Comparison of ENCODE assay signal across 8 cellular contexts in genomic region chr6:24720131-24720603, GRCh38. TPM values are rescaled to one million over a fixed set of nuclear protein-coding genes. Genes with fewer than 3 reads are reported as not detected.
DNase-seq lines count a peak whose midpoint lies in the region; ATAC-seq, FAIRE-seq and TF ChIP-seq lines count a peak whose summit lies in the region.

No MANE protein-coding gene starts in this region.

- peak overlapping the region; percentile 100 for H3K27ac Mint-ChIP-seq in activated naive CD8-positive, alpha-beta T cell treated with anti-CD3 and anti-CD28 coated beads, Interleukin-2, amount 10 ng/mL, durations not matched to agents 7 days and 5 days

- no peaks in the 10 kb centered on the region for H3K9me3 Mint-ChIP-seq in activated naive CD8-positive, alpha-beta T cell treated with anti-CD3 and anti-CD28 coated beads, Interleukin-2, amount 10 ng/mL, durations not matched to agents 7 days and 5 days

- H3K4me3 Mint-ChIP-seq in activated naive CD8-positive, alpha-beta T cell treated with anti-CD3 and anti-CD28 coated beads, Interleukin-2, amount 10 ng/mL, durations not matched to agents 7 days and 5 days = peak overlapping the region; percentile 93

- no peak for TF ChIP-seq CTCF in psoas muscle (IDR thresholded peaks at IDR 0.05)

- 0 to 1% (median 0%) methylated on average over 27 to 39 of the region's 39 CpGs for WGBS in psoas muscle, 3 donors

- H3K36me3 Mint-ChIP-seq in activated naive CD8-positive, alpha-beta T cell treated with anti-CD3 and anti-CD28 coated beads, Interleukin-2, amount 10 ng/mL, durations not matched to agents 7 days and 5 days = peaks cover 40% of the 10 kb centered on the region

- no peak for FAIRE-seq in urothelium cell line (lab: Jason Lieb, UNC)

- no peaks in the 10 kb centered on the region for H3K27me3 Mint-ChIP-seq in activated naive CD8-positive, alpha-beta T cell treated with anti-CD3 and anti-CD28 coated beads, Interleukin-2, amount 10 ng/mL, durations not matched to agents 7 days and 5 days

- H3K36me3 ChIP-seq in psoas muscle (ENCODE audit: insufficient read depth in 1 of 2, low read depth in 1 of 2) = peaks cover 3 to 23% of the 10 kb centered on the region in 2 donors

- peak; percentile 64 for DNase-seq in COLO668 (lab: John Stamatoyannopoulos, UW; ENCODE audit: unreplicated experiment)
- DNase-seq in activated naive CD8-positive, alpha-beta T cell treated with anti-CD3 and anti-CD28 coated beads, Interleukin-2, amount 10 ng/mL, durations not matched to agents 7 days and 5 days = peak; percentile 89
- peak; percentile 74 for DNase-seq in left cardiac atrium
- peak; percentile 68 to 88 for DNase-seq in psoas muscle
- DNase-seq in urothelium cell line (ENCODE audit: low spot score) = peak; percentile 36

- peak overlapping the region; percentile 100 for H3K27ac ChIP-seq in psoas muscle

- ATAC-seq in HG02798 (IDR thresholded peaks at IDR 0.05; ENCODE audit: poor library complexity, unreplicated experiment) (peak; percentile 23), SK-N-SH treated with all-trans-retinoic acid at 6 μM for 48 hours (peak; percentile 30), left cardiac atrium (peak; percentile 53 to 61), psoas muscle (peak; percentile 41 to 62 (median 46)), GM19351 (IDR thresholded peaks at IDR 0.05; ENCODE audit: unreplicated experiment) (no peak)
- peak; percentile 19 for ATAC-seq in activated naive CD8-positive, alpha-beta T cell treated with anti-CD3 and anti-CD28 coated beads, Interleukin-2, amount 10 ng/mL, durations not matched to agents 7 days and 5 days (ENCODE audit: low read depth)

- peaks cover 39% of the 10 kb centered on the region for H3K4me1 Mint-ChIP-seq in activated naive CD8-positive, alpha-beta T cell treated with anti-CD3 and anti-CD28 coated beads, Interleukin-2, amount 10 ng/mL, durations not matched to agents 7 days and 5 days

- intact Hi-C loops in left cardiac atrium (cut with DNase I) = no loop called here
- intact Hi-C loops in psoas muscle (cut with DNase I) = loop anchor here (5.0 kb wide), 3 partner anchors 52 to 57 kb away; partner anchors contain the start of genes ACOT13 (in 1 of the 2), GMNN (in 1 of the 2) and TDP2 (in 1 of the 2)

- H3K4me1 ChIP-seq in psoas muscle = peaks cover 26% of the 10 kb centered on the region

- H3K4me3 ChIP-seq in psoas muscle = peak overlapping the region; percentile 88

- POLR2A ChIA-PET in activated naive CD8-positive, alpha-beta T cell treated with anti-CD3 and anti-CD28 coated beads, Interleukin-2, amount 10 ng/mL, durations not matched to agents 7 days and 5 days (lab: Charles Lee) = interaction anchor here (0.8 to 2.6 kb wide), 5 partner anchors 15 to 307 kb away, joined by 3 to 18 read pairs (median 5); partner anchors contain the start of genes ACOT13, GMNN and TDP2

- no peaks in the 10 kb centered on the region for H3K9me3 ChIP-seq in psoas muscle

- H3K27me3 ChIP-seq in psoas muscle (ENCODE audit: insufficient read depth in 3 of 3, low read length in 2 of 3) = no peaks in the 10 kb centered on the region

TF ChIP-seq in SK-N-SH treated with all-trans-retinoic acid at 6 μM for 48 hours, 23 proteins besides CTCF, POLR2A, EP300 and RAD21:
- TF ChIP-seq ZC3H10 (CRISPR knock-in tag; IDR thresholded peaks at IDR 0.05) = no peak
- no peak for TF ChIP-seq ZNF8 (CRISPR knock-in tag; IDR thresholded peaks at IDR 0.05)
- TF ChIP-seq POU6F1 (CRISPR knock-in tag; IDR thresholded peaks at IDR 0.05; ENCODE audit: borderline replicate concordance, low read depth) = no peak
- TF ChIP-seq, protein P1, sequence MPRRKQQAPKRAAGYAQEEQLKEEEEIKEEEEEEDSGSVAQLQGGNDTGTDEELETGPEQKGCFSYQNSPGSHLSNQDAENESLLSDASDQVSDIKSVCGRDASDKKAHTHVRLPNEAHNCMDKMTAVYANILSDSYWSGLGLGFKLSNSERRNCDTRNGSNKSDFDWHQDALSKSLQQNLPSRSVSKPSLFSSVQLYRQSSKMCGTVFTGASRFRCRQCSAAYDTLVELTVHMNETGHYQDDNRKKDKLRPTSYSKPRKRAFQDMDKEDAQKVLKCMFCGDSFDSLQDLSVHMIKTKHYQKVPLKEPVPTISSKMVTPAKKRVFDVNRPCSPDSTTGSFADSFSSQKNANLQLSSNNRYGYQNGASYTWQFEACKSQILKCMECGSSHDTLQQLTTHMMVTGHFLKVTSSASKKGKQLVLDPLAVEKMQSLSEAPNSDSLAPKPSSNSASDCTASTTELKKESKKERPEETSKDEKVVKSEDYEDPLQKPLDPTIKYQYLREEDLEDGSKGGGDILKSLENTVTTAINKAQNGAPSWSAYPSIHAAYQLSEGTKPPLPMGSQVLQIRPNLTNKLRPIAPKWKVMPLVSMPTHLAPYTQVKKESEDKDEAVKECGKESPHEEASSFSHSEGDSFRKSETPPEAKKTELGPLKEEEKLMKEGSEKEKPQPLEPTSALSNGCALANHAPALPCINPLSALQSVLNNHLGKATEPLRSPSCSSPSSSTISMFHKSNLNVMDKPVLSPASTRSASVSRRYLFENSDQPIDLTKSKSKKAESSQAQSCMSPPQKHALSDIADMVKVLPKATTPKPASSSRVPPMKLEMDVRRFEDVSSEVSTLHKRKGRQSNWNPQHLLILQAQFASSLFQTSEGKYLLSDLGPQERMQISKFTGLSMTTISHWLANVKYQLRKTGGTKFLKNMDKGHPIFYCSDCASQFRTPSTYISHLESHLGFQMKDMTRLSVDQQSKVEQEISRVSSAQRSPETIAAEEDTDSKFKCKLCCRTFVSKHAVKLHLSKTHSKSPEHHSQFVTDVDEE (CRISPR knock-in tag; IDR thresholded peaks at IDR 0.05) = no peak
- TF ChIP-seq ARNTL (CRISPR knock-in tag; IDR thresholded peaks at IDR 0.05; ENCODE audit: borderline replicate concordance, low read depth) = no peak
- TF ChIP-seq, protein P2, sequence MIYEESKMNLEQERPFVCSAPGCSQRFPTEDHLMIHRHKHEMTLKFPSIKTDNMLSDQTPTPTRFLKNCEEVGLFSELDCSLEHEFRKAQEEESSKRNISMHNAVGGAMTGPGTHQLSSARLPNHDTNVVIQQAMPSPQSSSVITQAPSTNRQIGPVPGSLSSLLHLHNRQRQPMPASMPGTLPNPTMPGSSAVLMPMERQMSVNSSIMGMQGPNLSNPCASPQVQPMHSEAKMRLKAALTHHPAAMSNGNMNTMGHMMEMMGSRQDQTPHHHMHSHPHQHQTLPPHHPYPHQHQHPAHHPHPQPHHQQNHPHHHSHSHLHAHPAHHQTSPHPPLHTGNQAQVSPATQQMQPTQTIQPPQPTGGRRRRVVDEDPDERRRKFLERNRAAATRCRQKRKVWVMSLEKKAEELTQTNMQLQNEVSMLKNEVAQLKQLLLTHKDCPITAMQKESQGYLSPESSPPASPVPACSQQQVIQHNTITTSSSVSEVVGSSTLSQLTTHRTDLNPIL (CRISPR knock-in tag; IDR thresholded peaks at IDR 0.05; ENCODE audit: low read depth) = no peak
- TF ChIP-seq ESRRG (CRISPR knock-in tag; IDR thresholded peaks at IDR 0.05) = no peak
- TF ChIP-seq, protein P3, sequence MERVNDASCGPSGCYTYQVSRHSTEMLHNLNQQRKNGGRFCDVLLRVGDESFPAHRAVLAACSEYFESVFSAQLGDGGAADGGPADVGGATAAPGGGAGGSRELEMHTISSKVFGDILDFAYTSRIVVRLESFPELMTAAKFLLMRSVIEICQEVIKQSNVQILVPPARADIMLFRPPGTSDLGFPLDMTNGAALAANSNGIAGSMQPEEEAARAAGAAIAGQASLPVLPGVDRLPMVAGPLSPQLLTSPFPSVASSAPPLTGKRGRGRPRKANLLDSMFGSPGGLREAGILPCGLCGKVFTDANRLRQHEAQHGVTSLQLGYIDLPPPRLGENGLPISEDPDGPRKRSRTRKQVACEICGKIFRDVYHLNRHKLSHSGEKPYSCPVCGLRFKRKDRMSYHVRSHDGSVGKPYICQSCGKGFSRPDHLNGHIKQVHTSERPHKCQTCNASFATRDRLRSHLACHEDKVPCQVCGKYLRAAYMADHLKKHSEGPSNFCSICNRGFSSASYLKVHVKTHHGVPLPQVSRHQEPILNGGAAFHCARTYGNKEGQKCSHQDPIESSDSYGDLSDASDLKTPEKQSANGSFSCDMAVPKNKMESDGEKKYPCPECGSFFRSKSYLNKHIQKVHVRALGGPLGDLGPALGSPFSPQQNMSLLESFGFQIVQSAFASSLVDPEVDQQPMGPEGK (CRISPR knock-in tag; IDR thresholded peaks at IDR 0.05; ENCODE audit: borderline replicate concordance) = no peak
- TF ChIP-seq PPARA (CRISPR knock-in tag; IDR thresholded peaks at IDR 0.05; ENCODE audit: borderline replicate concordance) = no peak

RNA-seq across cellular contexts. Expression of gene C6orf62, which starts 1.2 kb away (rescaled TPM):
- 100 to 1,000 TPM; 161 to 166 TPM for total RNA-seq in activated naive CD8-positive, alpha-beta T cell treated with anti-CD3 and anti-CD28 coated beads, Interleukin-2, amount 10 ng/mL, durations not matched to agents 7 days and 5 days
- total RNA-seq in left cardiac atrium (10 to 100 TPM; 58.1 to 67.0 TPM), psoas muscle (10 to 100 TPM; 43.1 to 57.2 (median 47.1) TPM)
- 10 to 100 TPM; 23.9 to 54.8 (median 35.6) TPM for polyA plus RNA-seq in psoas muscle

RNA-seq across cellular contexts. Expression of gene ACOT13, which starts 53.3 kb away (rescaled TPM):
- 10 to 100 TPM; 16.6 to 20.6 TPM for total RNA-seq in activated naive CD8-positive, alpha-beta T cell treated with anti-CD3 and anti-CD28 coated beads, Interleukin-2, amount 10 ng/mL, durations not matched to agents 7 days and 5 days
- total RNA-seq in left cardiac atrium (10 to 100 TPM; 63.0 to 70.8 TPM), psoas muscle (10 to 100 TPM; 36.3 to 50.7 (median 37.6) TPM)
- 10 to 100 TPM; 25.2 to 44.6 (median 36.7) TPM for polyA plus RNA-seq in psoas muscle

RNA-seq across cellular contexts. Expression of gene TDP2, which starts 53.5 kb away (rescaled TPM):
- 10 to 100 TPM; 48.9 to 54.5 TPM for total RNA-seq in activated naive CD8-positive, alpha-beta T cell treated with anti-CD3 and anti-CD28 coated beads, Interleukin-2, amount 10 ng/mL, durations not matched to agents 7 days and 5 days
- 10 to 100 TPM; 29.5 to 35.2 TPM for total RNA-seq in left cardiac atrium
- 10 to 100 TPM; 16.3 to 22.1 (median 19.8) TPM for total RNA-seq in psoas muscle
- 10 to 100 TPM; 19.0 to 56.7 (median 36.9) TPM for polyA plus RNA-seq in psoas muscle

RNA-seq across cellular contexts. Expression of gene GMNN, which starts 54.6 kb away (rescaled TPM):
- 10 to 100 TPM; 50.1 to 53.5 TPM for total RNA-seq in activated naive CD8-positive, alpha-beta T cell treated with anti-CD3 and anti-CD28 coated beads, Interleukin-2, amount 10 ng/mL, durations not matched to agents 7 days and 5 days
- total RNA-seq in left cardiac atrium = 10 to 100 TPM in 1 of 2 donors, 1 to 10 TPM in 1; 6.3 to 10.5 TPM
- total RNA-seq in psoas muscle = 1 to 10 TPM; 3.5 to 4.2 (median 3.9) TPM
- polyA plus RNA-seq in psoas muscle = 10 to 100 TPM in 2 of 3 donors, 1 to 10 TPM in 1; 7.8 to 12.2 (median 11.0) TPM

Comparison
In these comparisons a context has a peak if more than half of its experiments do, and no peak if none do; other contexts are left out.
1. DNase-seq: peak in every context shown above with its lines; median percentile 89 in activated naive CD8-positive, alpha-beta T cell treated with anti-CD3 and anti-CD28 coated beads, Interleukin-2, amount 10 ng/mL, durations not matched to agents 7 days and 5 days; 78 in psoas muscle; 74 in left cardiac atrium; 64 in COLO668; 36 in urothelium cell line.
2. intact Hi-C loops: an anchor here in psoas muscle (5.0 kb wide); none called in left cardiac atrium.